In the genomic region with DNA sequence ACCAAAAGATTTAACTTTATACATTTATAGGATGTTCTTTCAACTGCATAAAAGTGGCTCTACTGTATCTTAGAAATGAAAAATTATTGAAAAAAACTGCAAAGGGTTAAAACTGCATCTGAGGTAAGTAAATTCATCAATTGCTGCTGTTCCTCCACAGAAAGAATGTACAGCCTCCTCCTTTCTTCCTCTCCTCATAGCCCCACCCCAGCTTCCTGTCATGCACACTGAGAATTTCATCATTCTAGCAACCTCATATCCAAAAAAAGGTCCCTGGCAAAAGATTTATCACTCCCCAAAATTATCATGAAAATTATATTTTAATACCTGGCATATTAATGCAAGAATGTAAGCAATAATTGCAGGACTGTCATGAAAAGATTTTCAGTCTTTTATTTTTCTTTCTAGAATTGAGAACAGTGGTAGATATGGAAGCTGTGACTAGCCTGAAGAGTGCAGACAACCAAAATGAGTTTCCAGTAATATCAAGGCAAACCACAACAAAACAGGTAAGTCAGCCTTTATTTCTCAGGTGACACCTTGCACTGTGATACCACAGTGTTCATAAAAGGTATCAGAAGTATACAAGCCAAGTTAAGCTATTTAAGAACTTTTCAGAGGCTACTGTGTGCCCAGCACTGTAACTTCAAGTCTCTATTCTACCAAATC, we compare ENCODE assay signal across 13 cellular contexts.
DNase-seq lines count a peak whose midpoint lies in the region; ATAC-seq and TF ChIP-seq lines count a peak whose summit lies in the region.
"Had no signal": no experiment of that assay in that cellular context is flagged by ENCODE, and none has a peak within 500 bp of the region (broad histone marks: within the 10 kb centered on the region; RNA-seq: fewer than 3 reads in every experiment).

No MANE protein-coding gene starts in this region.

- H3K27me3 ChIP-seq in MM.1S (replicated peaks; ENCODE audit: insufficient read depth, low read length), result no peaks in the 10 kb centered on the region
- no peaks in the 10 kb centered on the region for H3K27me3 ChIP-seq in Peyer's patch
- H3K27me3 ChIP-seq: left lung had no signal

- peak overlapping the region; percentile 8 for H3K27ac Mint-ChIP-seq in activated CD4-positive, alpha-beta memory T cell treated with anti-CD3 and anti-CD28 coated beads for 36 hours
- H3K27ac Mint-ChIP-seq in progenitor cell of endocrine pancreas, result no peak overlapping the region
- H3K27ac Mint-ChIP-seq: effector memory CD8-positive, alpha-beta T cell had no signal

- H3K4me3 ChIP-seq in MM.1S (ENCODE audit: low read length) (no peak overlapping the region), Peyer's patch (no peak overlapping the region)
- H3K4me3 ChIP-seq: left lung, smooth muscle cell had no signal

- H3K4me1 ChIP-seq in MM.1S (ENCODE audit: low read length) (no peaks in the 10 kb centered on the region), Peyer's patch (no peaks in the 10 kb centered on the region)
- H3K4me1 ChIP-seq: left lung had no signal

- no peak for ATAC-seq in activated T-cell treated with anti-CD3 and anti-CD28 coated beads, Interleukin-2, amount 50 U/mL, for 4 hours
- ATAC-seq in HG03442 (IDR thresholded peaks at IDR 0.05; ENCODE audit: unreplicated experiment), result no peak
- ATAC-seq: effector memory CD8-positive, alpha-beta T cell; left lung had no signal

- no peak for DNase-seq in activated T-cell treated with anti-CD3 and anti-CD28 coated beads, Interleukin-2, amount 50 U/mL, for 4 hours
- DNase-seq in activated T-cell treated with anti-CD3 and anti-CD28 coated beads, Interleukin-2, amount 50 U/mL, for 48 hours, result no peak
- DNase-seq in MM.1S (no peak), hepatic stellate cell (ENCODE audit: low spot score) (peak; percentile 14), progenitor cell of endocrine pancreas (ENCODE audit: low spot score, unreplicated experiment) (no peak), Peyer's patch (no peak)
- no peak for DNase-seq in activated CD4-positive, alpha-beta memory T cell treated with anti-CD3 and anti-CD28 coated beads for 36 hours
- DNase-seq: activated CD4-positive, CD25-positive, alpha-beta regulatory T cell; effector memory CD8-positive, alpha-beta T cell; left lung; NCI-H1092 had no signal

- H3K79me2 ChIP-seq in MM.1S (ENCODE audit: low read length), result no peaks in the 10 kb centered on the region

- no peaks in the 10 kb centered on the region for H3K36me3 Mint-ChIP-seq in activated T-cell treated with anti-CD3 and anti-CD28 coated beads, Interleukin-2, amount 50 U/mL, for 4 hours (ENCODE audit: insufficient read depth)
- peaks cover 1% of the 10 kb centered on the region for H3K36me3 Mint-ChIP-seq in activated CD4-positive, alpha-beta memory T cell treated with anti-CD3 and anti-CD28 coated beads for 36 hours
- H3K36me3 Mint-ChIP-seq in progenitor cell of endocrine pancreas (ENCODE audit: insufficient read depth), result no peaks in the 10 kb centered on the region

- intact Hi-C loops in activated CD4-positive, alpha-beta memory T cell treated with anti-CD3 and anti-CD28 coated beads for 36 hours (cut with micrococcal nuclease), result no loop called here

- peak overlapping the region; percentile 40 for H3K4me3 Mint-ChIP-seq in activated T-cell treated with anti-CD3 and anti-CD28 coated beads, Interleukin-2, amount 50 U/mL, for 4 hours
- H3K4me3 Mint-ChIP-seq in activated CD4-positive, alpha-beta memory T cell treated with anti-CD3 and anti-CD28 coated beads for 36 hours, result no peak overlapping the region
- H3K4me3 Mint-ChIP-seq in progenitor cell of endocrine pancreas (ENCODE audit: low read depth), result no peak overlapping the region
- H3K4me3 Mint-ChIP-seq: effector memory CD8-positive, alpha-beta T cell had no signal

- peaks cover 8% of the 10 kb centered on the region for H3K4me1 Mint-ChIP-seq in activated T-cell treated with anti-CD3 and anti-CD28 coated beads, Interleukin-2, amount 50 U/mL, for 4 hours (ENCODE audit: low read depth)
- peaks cover 6% of the 10 kb centered on the region for H3K4me1 Mint-ChIP-seq in activated CD4-positive, alpha-beta memory T cell treated with anti-CD3 and anti-CD28 coated beads for 36 hours (ENCODE audit: low read depth)
- peaks cover 4% of the 10 kb centered on the region for H3K4me1 Mint-ChIP-seq in progenitor cell of endocrine pancreas (ENCODE audit: low read depth)

- no peak overlapping the region for H2AFZ ChIP-seq in MM.1S (ENCODE audit: low read length)

- no peaks in the 10 kb centered on the region for H3K9me2 ChIP-seq in MM.1S (replicated peaks; ENCODE audit: insufficient read depth, low read length)

- H3K9ac ChIP-seq in MM.1S (ENCODE audit: low read length), result no peak overlapping the region

- H3K9me3 Mint-ChIP-seq in activated T-cell treated with anti-CD3 and anti-CD28 coated beads, Interleukin-2, amount 50 U/mL, for 4 hours, result no peaks in the 10 kb centered on the region
- no peaks in the 10 kb centered on the region for H3K9me3 Mint-ChIP-seq in activated CD4-positive, alpha-beta memory T cell treated with anti-CD3 and anti-CD28 coated beads for 36 hours
- H3K9me3 Mint-ChIP-seq in progenitor cell of endocrine pancreas (ENCODE audit: low read depth), result no peaks in the 10 kb centered on the region
- H3K9me3 Mint-ChIP-seq: effector memory CD8-positive, alpha-beta T cell had no signal

- POLR2A ChIA-PET in activated CD4-positive, alpha-beta memory T cell treated with anti-CD3 and anti-CD28 coated beads for 36 hours (lab: Charles Lee), result no interaction called here

- TF ChIP-seq CTCF in MM.1S (IDR thresholded peaks at IDR 0.05; ENCODE audit: low read length) (no peak), progenitor cell of endocrine pancreas (IDR thresholded peaks at IDR 0.05; ENCODE audit: unreplicated experiment) (no peak), Peyer's patch (IDR thresholded peaks at IDR 0.05) (no peak)

- CTCF ChIA-PET in activated CD4-positive, alpha-beta memory T cell treated with anti-CD3 and anti-CD28 coated beads for 36 hours (lab: Charles Lee), result no interaction called here

- no peaks in the 10 kb centered on the region for H3K27me3 Mint-ChIP-seq in activated T-cell treated with anti-CD3 and anti-CD28 coated beads, Interleukin-2, amount 50 U/mL, for 4 hours (ENCODE audit: low read depth)
- H3K27me3 Mint-ChIP-seq in activated CD4-positive, alpha-beta memory T cell treated with anti-CD3 and anti-CD28 coated beads for 36 hours, result no peaks in the 10 kb centered on the region
- no peaks in the 10 kb centered on the region for H3K27me3 Mint-ChIP-seq in progenitor cell of endocrine pancreas
- H3K27me3 Mint-ChIP-seq: effector memory CD8-positive, alpha-beta T cell had no signal

- no peaks in the 10 kb centered on the region for H4K20me1 ChIP-seq in MM.1S (ENCODE audit: insufficient read depth, low read length)

- H3F3A ChIP-seq in MM.1S (ENCODE audit: insufficient read depth, low read length), result no peaks in the 10 kb centered on the region

- H3K9me3 ChIP-seq in MM.1S (replicated peaks; ENCODE audit: insufficient read depth, low read length) (no peaks in the 10 kb centered on the region), Peyer's patch (no peaks in the 10 kb centered on the region)
- H3K9me3 ChIP-seq: left lung had no signal

- no peak overlapping the region for H3K4me2 ChIP-seq in MM.1S (ENCODE audit: low read depth, low read length)
- H3K4me2 ChIP-seq: smooth muscle cell had no signal

- H3K27ac ChIP-seq in MM.1S (ENCODE audit: low read length), result peak overlapping the region; percentile 6; the same call in 1 of the 2 replicates
- H3K27ac ChIP-seq in Peyer's patch, result no peak overlapping the region
- H3K27ac ChIP-seq: left lung had no signal

- H3K36me3 ChIP-seq in MM.1S (replicated peaks; ENCODE audit: insufficient read depth, low read length) (no peaks in the 10 kb centered on the region), Peyer's patch (no peaks in the 10 kb centered on the region)
- H3K36me3 ChIP-seq: left lung had no signal

- TF ChIP-seq POLR2A in Peyer's patch (IDR thresholded peaks at IDR 0.05), result no peak
